In genomic region chr6:31574106-31575061, GRCh38 we compare ENCODE assay signal across 1 cellular context.
TF ChIP-seq lines count a peak whose summit lies in the region.

No MANE protein-coding gene starts in this region.

TF ChIP-seq in GM12878, 131 proteins besides CTCF, POLR2A, EP300 and RAD21 (continued from another document and continues in another):
- no peak for TF ChIP-seq HSF1 (IDR thresholded peaks at IDR 0.05; ENCODE audit: low read depth, low read length)
- no peak for TF ChIP-seq RB1 (IDR thresholded peaks at IDR 0.05; ENCODE audit: borderline replicate concordance)
- TF ChIP-seq STAT3 (IDR thresholded peaks at IDR 0.05; ENCODE audit: low read depth, low read length), result no peak
- TF ChIP-seq CREM (IDR thresholded peaks at IDR 0.05; ENCODE audit: low read depth), result peak; percentile 37; the same call in 1 of the 2 replicates
- 0 out of 2 replicates have a peak, but pooled peaks have one; percentile 7 for TF ChIP-seq SMC3 (IDR thresholded peaks at IDR 0.05; ENCODE audit: borderline replicate concordance, low read length)
- no peak for TF ChIP-seq ZNF622 (IDR thresholded peaks at IDR 0.05)
- TF ChIP-seq, protein P1, sequence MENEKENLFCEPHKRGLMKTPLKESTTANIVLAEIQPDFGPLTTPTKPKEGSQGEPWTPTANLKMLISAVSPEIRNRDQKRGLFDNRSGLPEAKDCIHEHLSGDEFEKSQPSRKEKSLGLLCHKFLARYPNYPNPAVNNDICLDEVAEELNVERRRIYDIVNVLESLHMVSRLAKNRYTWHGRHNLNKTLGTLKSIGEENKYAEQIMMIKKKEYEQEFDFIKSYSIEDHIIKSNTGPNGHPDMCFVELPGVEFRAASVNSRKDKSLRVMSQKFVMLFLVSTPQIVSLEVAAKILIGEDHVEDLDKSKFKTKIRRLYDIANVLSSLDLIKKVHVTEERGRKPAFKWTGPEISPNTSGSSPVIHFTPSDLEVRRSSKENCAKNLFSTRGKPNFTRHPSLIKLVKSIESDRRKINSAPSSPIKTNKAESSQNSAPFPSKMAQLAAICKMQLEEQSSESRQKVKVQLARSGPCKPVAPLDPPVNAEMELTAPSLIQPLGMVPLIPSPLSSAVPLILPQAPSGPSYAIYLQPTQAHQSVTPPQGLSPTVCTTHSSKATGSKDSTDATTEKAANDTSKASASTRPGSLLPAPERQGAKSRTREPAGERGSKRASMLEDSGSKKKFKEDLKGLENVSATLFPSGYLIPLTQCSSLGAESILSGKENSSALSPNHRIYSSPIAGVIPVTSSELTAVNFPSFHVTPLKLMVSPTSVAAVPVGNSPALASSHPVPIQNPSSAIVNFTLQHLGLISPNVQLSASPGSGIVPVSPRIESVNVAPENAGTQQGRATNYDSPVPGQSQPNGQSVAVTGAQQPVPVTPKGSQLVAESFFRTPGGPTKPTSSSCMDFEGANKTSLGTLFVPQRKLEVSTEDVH (IDR thresholded peaks at IDR 0.05; ENCODE audit: low read depth, partially characterized antibody), result no peak
- TF ChIP-seq BMI1 (IDR thresholded peaks at IDR 0.05; ENCODE audit: borderline replicate concordance), result no peak
- TF ChIP-seq TBL1XR1 (IDR thresholded peaks at IDR 0.05; ENCODE audit: low read depth, low read length), result no peak
- TF ChIP-seq USF1 (IDR thresholded peaks at IDR 0.05; ENCODE audit: borderline replicate concordance, extremely low read length, insufficient read depth, low read depth, low read length), result no peak
- TF ChIP-seq REST (IDR thresholded peaks at IDR 0.05; ENCODE audit: low read depth, low read length), result no peak
- no peak for TF ChIP-seq SREBF1 (IDR thresholded peaks at IDR 0.05; ENCODE audit: low read length)
- no peak for TF ChIP-seq MTA2 (IDR thresholded peaks at IDR 0.05; ENCODE audit: low read depth)
- no peak for TF ChIP-seq RCOR1 (conservative IDR thresholded peaks at IDR 0.05; ENCODE audit: low read depth, low read length)
- no peak for TF ChIP-seq E4F1 (IDR thresholded peaks at IDR 0.05; ENCODE audit: borderline replicate concordance, partially characterized antibody)
- TF ChIP-seq, protein P2, sequence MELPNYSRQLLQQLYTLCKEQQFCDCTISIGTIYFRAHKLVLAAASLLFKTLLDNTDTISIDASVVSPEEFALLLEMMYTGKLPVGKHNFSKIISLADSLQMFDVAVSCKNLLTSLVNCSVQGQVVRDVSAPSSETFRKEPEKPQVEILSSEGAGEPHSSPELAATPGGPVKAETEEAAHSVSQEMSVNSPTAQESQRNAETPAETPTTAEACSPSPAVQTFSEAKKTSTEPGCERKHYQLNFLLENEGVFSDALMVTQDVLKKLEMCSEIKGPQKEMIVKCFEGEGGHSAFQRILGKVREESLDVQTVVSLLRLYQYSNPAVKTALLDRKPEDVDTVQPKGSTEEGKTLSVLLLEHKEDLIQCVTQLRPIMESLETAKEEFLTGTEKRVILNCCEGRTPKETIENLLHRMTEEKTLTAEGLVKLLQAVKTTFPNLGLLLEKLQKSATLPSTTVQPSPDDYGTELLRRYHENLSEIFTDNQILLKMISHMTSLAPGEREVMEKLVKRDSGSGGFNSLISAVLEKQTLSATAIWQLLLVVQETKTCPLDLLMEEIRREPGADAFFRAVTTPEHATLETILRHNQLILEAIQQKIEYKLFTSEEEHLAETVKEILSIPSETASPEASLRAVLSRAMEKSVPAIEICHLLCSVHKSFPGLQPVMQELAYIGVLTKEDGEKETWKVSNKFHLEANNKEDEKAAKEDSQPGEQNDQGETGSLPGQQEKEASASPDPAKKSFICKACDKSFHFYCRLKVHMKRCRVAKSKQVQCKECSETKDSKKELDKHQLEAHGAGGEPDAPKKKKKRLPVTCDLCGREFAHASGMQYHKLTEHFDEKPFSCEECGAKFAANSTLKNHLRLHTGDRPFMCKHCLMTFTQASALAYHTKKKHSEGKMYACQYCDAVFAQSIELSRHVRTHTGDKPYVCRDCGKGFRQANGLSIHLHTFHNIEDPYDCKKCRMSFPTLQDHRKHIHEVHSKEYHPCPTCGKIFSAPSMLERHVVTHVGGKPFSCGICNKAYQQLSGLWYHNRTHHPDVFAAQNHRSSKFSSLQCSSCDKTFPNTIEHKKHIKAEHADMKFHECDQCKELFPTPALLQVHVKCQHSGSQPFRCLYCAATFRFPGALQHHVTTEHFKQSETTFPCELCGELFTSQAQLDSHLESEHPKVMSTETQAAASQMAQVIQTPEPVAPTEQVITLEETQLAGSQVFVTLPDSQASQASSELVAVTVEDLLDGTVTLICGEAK (IDR thresholded peaks at IDR 0.05; ENCODE audit: borderline replicate concordance), result no peak
- TF ChIP-seq SKIL (IDR thresholded peaks at IDR 0.05; ENCODE audit: low read depth, poor library complexity, severe bottlenecking), result no peak
- no peak for TF ChIP-seq TCF7 (IDR thresholded peaks at IDR 0.05; ENCODE audit: borderline replicate concordance)
- TF ChIP-seq, protein P3, sequence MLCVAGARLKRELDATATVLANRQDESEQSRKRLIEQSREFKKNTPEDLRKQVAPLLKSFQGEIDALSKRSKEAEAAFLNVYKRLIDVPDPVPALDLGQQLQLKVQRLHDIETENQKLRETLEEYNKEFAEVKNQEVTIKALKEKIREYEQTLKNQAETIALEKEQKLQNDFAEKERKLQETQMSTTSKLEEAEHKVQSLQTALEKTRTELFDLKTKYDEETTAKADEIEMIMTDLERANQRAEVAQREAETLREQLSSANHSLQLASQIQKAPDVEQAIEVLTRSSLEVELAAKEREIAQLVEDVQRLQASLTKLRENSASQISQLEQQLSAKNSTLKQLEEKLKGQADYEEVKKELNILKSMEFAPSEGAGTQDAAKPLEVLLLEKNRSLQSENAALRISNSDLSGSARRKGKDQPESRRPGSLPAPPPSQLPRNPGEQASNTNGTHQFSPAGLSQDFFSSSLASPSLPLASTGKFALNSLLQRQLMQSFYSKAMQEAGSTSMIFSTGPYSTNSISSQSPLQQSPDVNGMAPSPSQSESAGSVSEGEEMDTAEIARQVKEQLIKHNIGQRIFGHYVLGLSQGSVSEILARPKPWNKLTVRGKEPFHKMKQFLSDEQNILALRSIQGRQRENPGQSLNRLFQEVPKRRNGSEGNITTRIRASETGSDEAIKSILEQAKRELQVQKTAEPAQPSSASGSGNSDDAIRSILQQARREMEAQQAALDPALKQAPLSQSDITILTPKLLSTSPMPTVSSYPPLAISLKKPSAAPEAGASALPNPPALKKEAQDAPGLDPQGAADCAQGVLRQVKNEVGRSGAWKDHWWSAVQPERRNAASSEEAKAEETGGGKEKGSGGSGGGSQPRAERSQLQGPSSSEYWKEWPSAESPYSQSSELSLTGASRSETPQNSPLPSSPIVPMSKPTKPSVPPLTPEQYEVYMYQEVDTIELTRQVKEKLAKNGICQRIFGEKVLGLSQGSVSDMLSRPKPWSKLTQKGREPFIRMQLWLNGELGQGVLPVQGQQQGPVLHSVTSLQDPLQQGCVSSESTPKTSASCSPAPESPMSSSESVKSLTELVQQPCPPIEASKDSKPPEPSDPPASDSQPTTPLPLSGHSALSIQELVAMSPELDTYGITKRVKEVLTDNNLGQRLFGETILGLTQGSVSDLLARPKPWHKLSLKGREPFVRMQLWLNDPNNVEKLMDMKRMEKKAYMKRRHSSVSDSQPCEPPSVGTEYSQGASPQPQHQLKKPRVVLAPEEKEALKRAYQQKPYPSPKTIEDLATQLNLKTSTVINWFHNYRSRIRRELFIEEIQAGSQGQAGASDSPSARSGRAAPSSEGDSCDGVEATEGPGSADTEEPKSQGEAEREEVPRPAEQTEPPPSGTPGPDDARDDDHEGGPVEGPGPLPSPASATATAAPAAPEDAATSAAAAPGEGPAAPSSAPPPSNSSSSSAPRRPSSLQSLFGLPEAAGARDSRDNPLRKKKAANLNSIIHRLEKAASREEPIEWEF (IDR thresholded peaks at IDR 0.05; ENCODE audit: insufficient replicate concordance, low read depth, low read length), result no peak
- peak; percentile 82 for TF ChIP-seq MEF2B (IDR thresholded peaks at IDR 0.05; ENCODE audit: partially characterized antibody, poor library complexity, severe bottlenecking)
- no peak; the same call in 1 of the 2 replicates for TF ChIP-seq POLR2AphosphoS2 (IDR thresholded peaks at IDR 0.05; ENCODE audit: low read depth, low read length)
- TF ChIP-seq SUZ12 (IDR thresholded peaks at IDR 0.05; ENCODE audit: unreplicated experiment), result no peak
- TF ChIP-seq, protein P4, sequence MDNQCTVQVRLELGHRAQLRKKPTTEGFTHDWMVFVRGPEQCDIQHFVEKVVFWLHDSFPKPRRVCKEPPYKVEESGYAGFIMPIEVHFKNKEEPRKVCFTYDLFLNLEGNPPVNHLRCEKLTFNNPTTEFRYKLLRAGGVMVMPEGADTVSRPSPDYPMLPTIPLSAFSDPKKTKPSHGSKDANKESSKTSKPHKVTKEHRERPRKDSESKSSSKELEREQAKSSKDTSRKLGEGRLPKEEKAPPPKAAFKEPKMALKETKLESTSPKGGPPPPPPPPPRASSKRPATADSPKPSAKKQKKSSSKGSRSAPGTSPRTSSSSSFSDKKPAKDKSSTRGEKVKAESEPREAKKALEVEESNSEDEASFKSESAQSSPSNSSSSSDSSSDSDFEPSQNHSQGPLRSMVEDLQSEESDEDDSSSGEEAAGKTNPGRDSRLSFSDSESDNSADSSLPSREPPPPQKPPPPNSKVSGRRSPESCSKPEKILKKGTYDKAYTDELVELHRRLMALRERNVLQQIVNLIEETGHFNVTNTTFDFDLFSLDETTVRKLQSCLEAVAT (IDR thresholded peaks at IDR 0.05), result 0 out of 2 replicates have a peak, but pooled peaks have one; percentile 31
- no peak for TF ChIP-seq LARP7 (IDR thresholded peaks at IDR 0.05)
- no peak for TF ChIP-seq ZNF274 (IDR thresholded peaks at IDR 0.05; ENCODE audit: insufficient read depth, insufficient read length)
- no peak for TF ChIP-seq SMAD1 (IDR thresholded peaks at IDR 0.05; ENCODE audit: low read depth, partially characterized antibody)
- TF ChIP-seq ZNF24 (IDR thresholded peaks at IDR 0.05), result no peak
